ENCODE assay signal across 1 cellular context in the genomic region with DNA sequence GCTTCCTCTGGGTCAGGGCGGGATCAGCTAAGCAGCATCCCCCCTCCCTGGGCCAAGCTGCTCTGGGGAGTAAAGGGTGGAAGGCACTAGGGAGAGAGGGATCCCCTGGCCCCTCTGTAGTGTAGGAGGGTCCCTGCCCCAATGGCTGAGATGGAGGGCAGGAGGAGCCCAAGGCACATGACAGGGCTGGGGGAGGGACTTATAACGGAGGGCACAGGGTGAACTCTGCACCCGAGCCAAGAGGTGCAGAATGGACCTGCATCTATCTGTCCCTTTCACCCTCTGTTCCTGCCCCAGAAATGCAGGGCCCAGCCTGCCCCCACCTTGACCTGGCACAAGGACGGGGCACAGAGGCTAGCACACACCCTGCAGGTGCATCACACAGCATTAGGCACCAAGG.
TF ChIP-seq lines count a peak whose summit lies in the region.

No MANE protein-coding gene starts in this region.

TF ChIP-seq in IMR-90, 13 proteins besides CTCF, POLR2A, EP300 and RAD21:
- TF ChIP-seq MAFK (IDR thresholded peaks at IDR 0.05; ENCODE audit: low read depth, low read length), result no peak
- TF ChIP-seq NFE2L2 (IDR thresholded peaks at IDR 0.05; ENCODE audit: low read depth, low read length), result no peak
- no peak for TF ChIP-seq BHLHE40 (IDR thresholded peaks at IDR 0.05; ENCODE audit: low read depth, low read length)
- TF ChIP-seq, protein P1, sequence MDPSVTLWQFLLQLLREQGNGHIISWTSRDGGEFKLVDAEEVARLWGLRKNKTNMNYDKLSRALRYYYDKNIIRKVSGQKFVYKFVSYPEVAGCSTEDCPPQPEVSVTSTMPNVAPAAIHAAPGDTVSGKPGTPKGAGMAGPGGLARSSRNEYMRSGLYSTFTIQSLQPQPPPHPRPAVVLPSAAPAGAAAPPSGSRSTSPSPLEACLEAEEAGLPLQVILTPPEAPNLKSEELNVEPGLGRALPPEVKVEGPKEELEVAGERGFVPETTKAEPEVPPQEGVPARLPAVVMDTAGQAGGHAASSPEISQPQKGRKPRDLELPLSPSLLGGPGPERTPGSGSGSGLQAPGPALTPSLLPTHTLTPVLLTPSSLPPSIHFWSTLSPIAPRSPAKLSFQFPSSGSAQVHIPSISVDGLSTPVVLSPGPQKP (IDR thresholded peaks at IDR 0.05; ENCODE audit: borderline replicate concordance, low read depth, low read length), result no peak
- TF ChIP-seq CEBPB (IDR thresholded peaks at IDR 0.05; ENCODE audit: low read depth, low read length), result no peak
- no peak for TF ChIP-seq CHD1 (IDR thresholded peaks at IDR 0.05; ENCODE audit: low read depth, low read length)
- TF ChIP-seq SMC3 (IDR thresholded peaks at IDR 0.05; ENCODE audit: low read depth, low read length), result no peak
- TF ChIP-seq MXI1 (IDR thresholded peaks at IDR 0.05; ENCODE audit: borderline replicate concordance, low read depth, low read length), result no peak
- TF ChIP-seq, protein P2, sequence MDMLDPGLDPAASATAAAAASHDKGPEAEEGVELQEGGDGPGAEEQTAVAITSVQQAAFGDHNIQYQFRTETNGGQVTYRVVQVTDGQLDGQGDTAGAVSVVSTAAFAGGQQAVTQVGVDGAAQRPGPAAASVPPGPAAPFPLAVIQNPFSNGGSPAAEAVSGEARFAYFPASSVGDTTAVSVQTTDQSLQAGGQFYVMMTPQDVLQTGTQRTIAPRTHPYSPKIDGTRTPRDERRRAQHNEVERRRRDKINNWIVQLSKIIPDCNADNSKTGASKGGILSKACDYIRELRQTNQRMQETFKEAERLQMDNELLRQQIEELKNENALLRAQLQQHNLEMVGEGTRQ (IDR thresholded peaks at IDR 0.05; ENCODE audit: low read depth, low read length), result no peak
- TF ChIP-seq MAZ (IDR thresholded peaks at IDR 0.05; ENCODE audit: borderline replicate concordance, low read depth, low read length), result no peak
- TF ChIP-seq RCOR1 (IDR thresholded peaks at IDR 0.05; ENCODE audit: insufficient replicate concordance, low read length), result no peak
- no peak for TF ChIP-seq RFX5 (IDR thresholded peaks at IDR 0.05; ENCODE audit: low read depth, low read length)
- no peak for TF ChIP-seq FOS (IDR thresholded peaks at IDR 0.05; ENCODE audit: low read depth, low read length)
TF ChIP-seq in IMR-90: peak in this region for 0.
